In genomic region chr17:81910840-81911276, GRCh38 we compare ENCODE assay signal across 8 cellular contexts. TPM values are rescaled to one million over a fixed set of nuclear protein-coding genes. Genes with fewer than 3 reads are reported as not detected.
DNase-seq lines count a peak whose midpoint lies in the region; ATAC-seq and TF ChIP-seq lines count a peak whose summit lies in the region.

No MANE protein-coding gene starts in this region.

- H3K36me3 ChIP-seq in BJ (ENCODE audit: control insufficient read depth, insufficient read depth, low read length) (peaks cover 41% of the 10 kb centered on the region), right lobe of liver (peaks cover 0 to 69% (median 26%) of the 10 kb centered on the region in 4 donors)

- peak overlapping the region; percentile 78 for H3K4me3 ChIP-seq in BJ (ENCODE audit: low read depth, low read length)
- peak overlapping the region; percentile 79 to 98 (median 87) for H3K4me3 ChIP-seq in right lobe of liver

- no peak for TF ChIP-seq POLR2A in right lobe of liver (IDR thresholded peaks at IDR 0.05)

- peak; percentile 28 for ATAC-seq in GM19351 (IDR thresholded peaks at IDR 0.05; ENCODE audit: unreplicated experiment)
- peak; percentile 30 for ATAC-seq in HG03442 (IDR thresholded peaks at IDR 0.05; ENCODE audit: unreplicated experiment)
- peak in 1 of 4 donors; percentile 2 for ATAC-seq in right lobe of liver

- CTCF ChIA-PET in BJ (lab: Yijun Ruan, JAX), result no interaction called here

- 0% methylated on average over 11 of the region's 55 CpGs for WGBS in right lobe of liver (ENCODE audit: insufficient coverage, low coverage, low lambda C conversion rate, missing lambda C conversion rate)

- peak overlapping the region; percentile 65 to 89 (median 78) for H3K27ac ChIP-seq in right lobe of liver

- no peaks in the 10 kb centered on the region for H3K9me3 Mint-ChIP-seq in type B pancreatic cell

- H3K27me3 ChIP-seq in BJ (ENCODE audit: control insufficient read depth, insufficient read depth, low read length), result no peaks in the 10 kb centered on the region
- H3K27me3 ChIP-seq in right lobe of liver, result no peaks in the 10 kb centered on the region

- peak overlapping the region; percentile 90 for H3K27ac Mint-ChIP-seq in type B pancreatic cell

- H3K27me3 Mint-ChIP-seq in type B pancreatic cell, result no peaks in the 10 kb centered on the region

- H3K4me3 Mint-ChIP-seq in type B pancreatic cell, result peak overlapping the region; percentile 93

- H3K36me3 Mint-ChIP-seq in type B pancreatic cell, result peaks cover 10% of the 10 kb centered on the region

- no peaks in the 10 kb centered on the region for H3K9me3 ChIP-seq in right lobe of liver

- POLR2A ChIA-PET in BJ (lab: Charles Lee), result no interaction called here

- intact Hi-C loops in right lobe of liver (cut with DNase I), result no loop called here

- DNase-seq in BJ (ENCODE audit: low read depth) (no peak), astrocyte of the hippocampus (ENCODE audit: low read depth, low spot score) (peak; percentile 54), right lobe of liver (no peak), type B pancreatic cell (ENCODE audit: extremely low spot score, unreplicated experiment) (no peak), H4 (ENCODE audit: low spot score) (no peak), NCI-H128 (lab: John Stamatoyannopoulos, UW; ENCODE audit: unreplicated experiment) (no peak)

- peaks cover 0 to 31% (median 6%) of the 10 kb centered on the region in 4 donors for H3K4me1 ChIP-seq in right lobe of liver

- TF ChIP-seq CTCF in BJ (IDR thresholded peaks at IDR 0.05; ENCODE audit: insufficient read depth, low read depth, low read length) (no peak), right lobe of liver (IDR thresholded peaks at IDR 0.05) (no peak), type B pancreatic cell (conservative IDR thresholded peaks at IDR 0.05) (no peak)

- peaks cover 5% of the 10 kb centered on the region for H3K4me1 Mint-ChIP-seq in type B pancreatic cell (ENCODE audit: unreplicated experiment)

RNA-seq across cellular contexts. Expression of gene PCYT2, which starts 0.3 kb away (rescaled TPM):
- 24.5 and 44.2 TPM in 2 replicates for polyA plus RNA-seq in BJ (2011; rRNA removed)
- 19.1 and 25.7 TPM in 2 replicates for polyA minus RNA-seq in BJ (2011; rRNA and poly(A)+ RNA removed)
- total RNA-seq in right lobe of liver, result 100 to 1,000 TPM in 1 of 6 experiments, 10 to 100 TPM in 5; 63.5 to 103 (median 89.3) TPM
- 46.8 and 50.4 TPM in 2 replicates for total RNA-seq in type B pancreatic cell (ENCODE audit: low replicate concordance)
- total RNA-seq in H4 (2014; rRNA removed; shearing (Covaris generic)), result 34.7 and 39.0 TPM in 2 replicates

RNA-seq across cellular contexts. Expression of gene SIRT7, which starts 7.1 kb away (rescaled TPM):
- 5.2 and 8.4 TPM in 2 replicates for polyA plus RNA-seq in BJ (2011; rRNA removed)
- polyA minus RNA-seq in BJ (2011; rRNA and poly(A)+ RNA removed), result 22.0 and 32.1 TPM in 2 replicates
- 10 to 100 TPM in 4 of 6 experiments, 1 to 10 TPM in 2; 7.4 to 15.0 (median 12.2) TPM for total RNA-seq in right lobe of liver
- total RNA-seq in type B pancreatic cell (ENCODE audit: low replicate concordance), result 29.9 and 46.0 TPM in 2 replicates
- total RNA-seq in H4 (2014; rRNA removed; shearing (Covaris generic)), result 5.5 and 8.7 TPM in 2 replicates

RNA-seq across cellular contexts. Expression of gene NPB, which starts 8.8 kb away (rescaled TPM):
- 0.21 and 0.38 TPM in 2 replicates for polyA plus RNA-seq in BJ (2011; rRNA removed)
- polyA minus RNA-seq in BJ (2011; rRNA and poly(A)+ RNA removed), result 0.24 TPM in 1 of 2 replicates, not detected in the other
- total RNA-seq in right lobe of liver (1 to 10 TPM in 2 of 6 experiments, under 1 TPM in 2, not detected in 2; 0.12 to 1.5 (median 0.87) TPM), type B pancreatic cell (ENCODE audit: low replicate concordance) (0.64 and 2.5 TPM in 2 replicates)
- total RNA-seq in H4 (2014; rRNA removed; shearing (Covaris generic)), result 0.04 TPM in 1 of 2 replicates, not detected in the other

RNA-seq across cellular contexts. Expression of gene MAFG, which starts 16.7 kb away (rescaled TPM):
- polyA plus RNA-seq in BJ (2011; rRNA removed), result 12.2 and 20.6 TPM in 2 replicates
- 6.6 and 6.7 TPM in 2 replicates for polyA minus RNA-seq in BJ (2011; rRNA and poly(A)+ RNA removed)
- total RNA-seq in right lobe of liver (10 to 100 TPM in 2 of 6 experiments, 1 to 10 TPM in 4; 7.4 to 12.9 (median 9.2) TPM), type B pancreatic cell (ENCODE audit: low replicate concordance) (22.4 and 30.0 TPM in 2 replicates)
- total RNA-seq in H4 (2014; rRNA removed; shearing (Covaris generic)), result 8.7 and 9.3 TPM in 2 replicates

RNA-seq across cellular contexts. Expression of gene ANAPC11, which starts 19.3 kb away (rescaled TPM):
- polyA plus RNA-seq in BJ (2011; rRNA removed), result 227 and 290 TPM in 2 replicates
- 40.9 and 41.0 TPM in 2 replicates for polyA minus RNA-seq in BJ (2011; rRNA and poly(A)+ RNA removed)
- total RNA-seq in right lobe of liver (100 to 1,000 TPM in 1 of 6 experiments, 10 to 100 TPM in 5; 54.3 to 101 (median 73.3) TPM), type B pancreatic cell (ENCODE audit: low replicate concordance) (136 and 140 TPM in 2 replicates)
- 189 and 222 TPM in 2 replicates for total RNA-seq in H4 (2014; rRNA removed; shearing (Covaris generic))
